ENCODE assay signal across 8 cellular contexts in genomic region chr7:35725280-35725680, GRCh38. TPM values are rescaled to one million over a fixed set of nuclear protein-coding genes. Genes with fewer than 3 reads are reported as not detected.
DNase-seq lines count a peak whose midpoint lies in the region; ATAC-seq and TF ChIP-seq lines count a peak whose summit lies in the region.

No MANE protein-coding gene starts in this region.

- no peak overlapping the region for H4K5ac ChIP-seq in mesendoderm (ENCODE audit: low read length)

- H3K27me3 Mint-ChIP-seq in activated CD8-positive, alpha-beta memory T cell treated with anti-CD3 and anti-CD28 coated beads, Interleukin-2, amount 10 ng/mL, durations not matched to agents 7 days and 5 days: no peaks in the 10 kb centered on the region

- no peaks in the 10 kb centered on the region for H3K36me3 ChIP-seq in mesendoderm (ENCODE audit: control insufficient read depth, insufficient read depth, low read length)

- no CpG with 5 or more reads among the region's 10 CpGs for WGBS in mesendoderm (ENCODE audit: extremely low coverage, insufficient coverage, low lambda C conversion rate)

- H3K27ac ChIP-seq in mesendoderm (ENCODE audit: low read depth, low read length): no peak overlapping the region

- no peak overlapping the region for H4K8ac ChIP-seq in mesendoderm (ENCODE audit: low read depth, low read length)

- H2BK15ac ChIP-seq in mesendoderm (replicated peaks; ENCODE audit: low read depth): no peak overlapping the region

- H3K4me1 ChIP-seq in mesendoderm (ENCODE audit: control insufficient read depth, low read depth, low read length): no peaks in the 10 kb centered on the region

- H3K4me3 ChIP-seq in mesendoderm (ENCODE audit: low read length): no peak overlapping the region

- no peak overlapping the region for H3K23ac ChIP-seq in mesendoderm (ENCODE audit: low read length)

- H3K79me1 ChIP-seq in mesendoderm (ENCODE audit: low read length): no peaks in the 10 kb centered on the region

- no peak overlapping the region for H3K18ac ChIP-seq in mesendoderm (ENCODE audit: low read length)

- H3K4me3 Mint-ChIP-seq in activated CD8-positive, alpha-beta memory T cell treated with anti-CD3 and anti-CD28 coated beads, Interleukin-2, amount 10 ng/mL, durations not matched to agents 7 days and 5 days: peak overlapping the region; percentile 60

- peak; percentile 85 for DNase-seq in activated CD8-positive, alpha-beta memory T cell treated with anti-CD3 and anti-CD28 coated beads, Interleukin-2, amount 10 ng/mL, durations not matched to agents 7 days and 5 days
- peak; percentile 4 to 32 for DNase-seq in stimulated activated CD4-positive, alpha-beta T cell treated with anti-CD3 and anti-CD28 coated beads, Interleukin-4, amount 100 ng/mL, for 4 hours
- no peak for DNase-seq in mesendoderm
- no peak for DNase-seq in ACHN
- no peak for DNase-seq in NCI-H2107 treated with DMSO at 0.1 percent for 48 hours (lab: John Stamatoyannopoulos, UW; ENCODE audit: unreplicated experiment)
- no peak for DNase-seq in glomerular visceral epithelial cell (ENCODE audit: extremely low spot score)

- no peaks in the 10 kb centered on the region for H3K27me3 ChIP-seq in mesendoderm (ENCODE audit: insufficient read depth, low read length, poor library complexity)

- H3K27ac Mint-ChIP-seq in activated CD8-positive, alpha-beta memory T cell treated with anti-CD3 and anti-CD28 coated beads, Interleukin-2, amount 10 ng/mL, durations not matched to agents 7 days and 5 days: peak overlapping the region; percentile 84

- no peak overlapping the region for H3K4ac ChIP-seq in mesendoderm (ENCODE audit: low read depth, low read length)

- no peak overlapping the region for H2BK120ac ChIP-seq in mesendoderm (ENCODE audit: low read depth, low read length)

- ATAC-seq in HG03108 (IDR thresholded peaks at IDR 0.05; ENCODE audit: unreplicated experiment): peak; percentile 32
- peak; percentile 56 for ATAC-seq in activated CD8-positive, alpha-beta memory T cell treated with anti-CD3 and anti-CD28 coated beads, Interleukin-2, amount 10 ng/mL, durations not matched to agents 7 days and 5 days

- in situ Hi-C loops in ACHN (cut with HindIII; ENCODE audit: low pct_ligation_motif_present, low pct_unique_long_range_greater_than_20kb, low sequenced_read_pairs): no loop called here

- peaks cover 8% of the 10 kb centered on the region for H3K36me3 Mint-ChIP-seq in activated CD8-positive, alpha-beta memory T cell treated with anti-CD3 and anti-CD28 coated beads, Interleukin-2, amount 10 ng/mL, durations not matched to agents 7 days and 5 days

- H3K79me2 ChIP-seq in mesendoderm (ENCODE audit: control insufficient read depth, insufficient read depth, low read length): no peaks in the 10 kb centered on the region

- H2AK5ac ChIP-seq in mesendoderm (ENCODE audit: low read length): no peak overlapping the region

- no peak overlapping the region for H3K9ac ChIP-seq in mesendoderm (ENCODE audit: low read length)

- no peak overlapping the region for H3K4me2 ChIP-seq in mesendoderm (ENCODE audit: low read length)

- no peak overlapping the region for H2BK5ac ChIP-seq in mesendoderm (ENCODE audit: low read length)

- CTCF ChIA-PET in activated CD8-positive, alpha-beta memory T cell treated with anti-CD3 and anti-CD28 coated beads, Interleukin-2, amount 10 ng/mL, durations not matched to agents 7 days and 5 days (lab: Charles Lee): interaction anchor here (0.7 to 7.6 kb wide), 19 partner anchors 9 to 184 kb away, joined by 3 to 70 read pairs (median 4); partner anchors contain the start of genes HERPUD2 and SEPTIN7

- no peak overlapping the region for H3K56ac ChIP-seq in mesendoderm (ENCODE audit: low read length)

- peak; percentile 16 for TF ChIP-seq POLR2A in GM19099 (IDR thresholded peaks at IDR 0.05; ENCODE audit: extremely low read depth, insufficient read length, low read depth)

- H3K9me3 Mint-ChIP-seq in activated CD8-positive, alpha-beta memory T cell treated with anti-CD3 and anti-CD28 coated beads, Interleukin-2, amount 10 ng/mL, durations not matched to agents 7 days and 5 days (ENCODE audit: low read depth): peaks cover 2% of the 10 kb centered on the region

- H3K4me1 Mint-ChIP-seq in activated CD8-positive, alpha-beta memory T cell treated with anti-CD3 and anti-CD28 coated beads, Interleukin-2, amount 10 ng/mL, durations not matched to agents 7 days and 5 days: peaks cover 85% of the 10 kb centered on the region

RNA-seq across cellular contexts. Expression of gene HERPUD2, which starts 30.3 kb away (rescaled TPM):
- 10 to 100 TPM; 47.0 to 49.4 TPM for total RNA-seq in activated CD8-positive, alpha-beta memory T cell treated with anti-CD3 and anti-CD28 coated beads, Interleukin-2, amount 10 ng/mL, durations not matched to agents 7 days and 5 days
- 16.0 TPM for polyA plus RNA-seq in mesendoderm (2013, experiment 1 of 2)
- 17.2 TPM for polyA plus RNA-seq in mesendoderm (2013, experiment 2 of 2)

Comparison
In these comparisons a context has a peak if more than half of its experiments do, and no peak if none do; other contexts are left out.
1. DNase-seq: peak in activated CD8-positive, alpha-beta memory T cell treated with anti-CD3 and anti-CD28 coated beads, Interleukin-2, amount 10 ng/mL, durations not matched to agents 7 days and 5 days (single experiment) and stimulated activated CD4-positive, alpha-beta T cell treated with anti-CD3 and anti-CD28 coated beads, Interleukin-4, amount 100 ng/mL, for 4 hours (2 of 2); none in mesendoderm (single experiment), ACHN (single experiment), NCI-H2107 treated with DMSO at 0.1 percent for 48 hours (single experiment) and glomerular visceral epithelial cell (single experiment).